1 cellular context compared by ENCODE assay signal in the genomic region with DNA sequence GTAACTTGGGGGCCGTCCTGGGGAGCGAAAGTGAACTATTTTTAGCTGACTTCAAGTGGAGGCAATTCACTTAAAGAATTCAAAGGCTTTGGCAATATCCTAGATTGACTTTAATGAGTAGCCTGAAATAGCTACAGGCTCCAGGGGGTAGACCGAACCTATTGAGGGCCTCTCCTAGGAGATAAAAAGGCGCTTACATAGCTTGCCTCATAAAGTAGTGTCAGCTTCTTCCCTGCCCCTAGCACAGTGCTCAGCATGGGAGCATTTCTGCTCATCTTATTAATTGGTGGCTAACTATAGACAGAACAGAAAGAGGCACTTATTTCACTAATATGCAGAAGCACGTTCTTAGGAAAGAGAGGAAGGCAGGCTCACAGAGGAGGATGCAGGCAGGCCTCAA.
TF ChIP-seq lines count a peak whose summit lies in the region.

No MANE protein-coding gene starts in this region.

TF ChIP-seq in WTC11, 78 proteins besides CTCF, POLR2A, EP300 and RAD21 (continued from another document):
- TF ChIP-seq, protein P1, sequence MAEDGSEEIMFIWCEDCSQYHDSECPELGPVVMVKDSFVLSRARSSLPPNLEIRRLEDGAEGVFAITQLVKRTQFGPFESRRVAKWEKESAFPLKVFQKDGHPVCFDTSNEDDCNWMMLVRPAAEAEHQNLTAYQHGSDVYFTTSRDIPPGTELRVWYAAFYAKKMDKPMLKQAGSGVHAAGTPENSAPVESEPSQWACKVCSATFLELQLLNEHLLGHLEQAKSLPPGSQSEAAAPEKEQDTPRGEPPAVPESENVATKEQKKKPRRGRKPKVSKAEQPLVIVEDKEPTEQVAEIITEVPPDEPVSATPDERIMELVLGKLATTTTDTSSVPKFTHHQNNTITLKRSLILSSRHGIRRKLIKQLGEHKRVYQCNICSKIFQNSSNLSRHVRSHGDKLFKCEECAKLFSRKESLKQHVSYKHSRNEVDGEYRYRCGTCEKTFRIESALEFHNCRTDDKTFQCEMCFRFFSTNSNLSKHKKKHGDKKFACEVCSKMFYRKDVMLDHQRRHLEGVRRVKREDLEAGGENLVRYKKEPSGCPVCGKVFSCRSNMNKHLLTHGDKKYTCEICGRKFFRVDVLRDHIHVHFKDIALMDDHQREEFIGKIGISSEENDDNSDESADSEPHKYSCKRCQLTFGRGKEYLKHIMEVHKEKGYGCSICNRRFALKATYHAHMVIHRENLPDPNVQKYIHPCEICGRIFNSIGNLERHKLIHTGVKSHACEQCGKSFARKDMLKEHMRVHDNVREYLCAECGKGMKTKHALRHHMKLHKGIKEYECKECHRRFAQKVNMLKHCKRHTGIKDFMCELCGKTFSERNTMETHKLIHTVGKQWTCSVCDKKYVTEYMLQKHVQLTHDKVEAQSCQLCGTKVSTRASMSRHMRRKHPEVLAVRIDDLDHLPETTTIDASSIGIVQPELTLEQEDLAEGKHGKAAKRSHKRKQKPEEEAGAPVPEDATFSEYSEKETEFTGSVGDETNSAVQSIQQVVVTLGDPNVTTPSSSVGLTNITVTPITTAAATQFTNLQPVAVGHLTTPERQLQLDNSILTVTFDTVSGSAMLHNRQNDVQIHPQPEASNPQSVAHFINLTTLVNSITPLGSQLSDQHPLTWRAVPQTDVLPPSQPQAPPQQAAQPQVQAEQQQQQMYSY (CRISPR knock-in tag; IDR thresholded peaks at IDR 0.05): no peak
- no peak for TF ChIP-seq PRRX2 (CRISPR knock-in tag; IDR thresholded peaks at IDR 0.05)
